ENCODE assay signal across 19 cellular contexts in genomic region chr17:73823684-73824083, GRCh38.
"Had no signal": no experiment of that assay in that cellular context is flagged by ENCODE, and none has a peak within 500 bp of the region (broad histone marks: within the 10 kb centered on the region; RNA-seq: fewer than 3 reads in every experiment).

No MANE protein-coding gene starts in this region.

- H3K9me3 ChIP-seq: esophagus squamous epithelium, mucosa of descending colon, ovary, thyroid gland had no signal

- H3K4me3 Mint-ChIP-seq: activated naive CD8-positive, alpha-beta T cell treated with anti-CD3 and anti-CD28 coated beads for 36 hours; naive B cell; stimulated activated naive B cell treated with anti-CD40 and anti-IgM and Interleukin-4, amounts not matched to agents 10 μg/mL and 1 μg/mL and 100 μg/mL, for 72 hours had no signal

- DNase-seq: activated CD8-positive, alpha-beta memory T cell treated with anti-CD3 and anti-CD28 coated beads, Interleukin-2, amount 50 U/mL, for 4 hours; activated gamma-delta T cell treated with Interleukin-2 at 50 U/mL for 16 hours; activated naive CD8-positive, alpha-beta T cell treated with anti-CD3 and anti-CD28 coated beads for 36 hours; activated T-cell treated with anti-CD3 and anti-CD28 coated beads, Interleukin-2, amount 50 U/mL, for 48 hours; amniotic stem cell; dermis blood vessel endothelial cell; effector memory CD4-positive, alpha-beta T cell; esophagus squamous epithelium; left cardiac atrium; mesenchymal stem cell; mucosa of descending colon; naive B cell; ovary; spleen; stimulated activated CD4-positive, alpha-beta T cell treated with anti-CD3 and anti-CD28 coated beads, Interleukin-4, amount 100 ng/mL, for 4 hours; stimulated activated naive B cell treated with anti-CD40 and anti-IgM and Interleukin-4, amounts not matched to agents 10 μg/mL and 1 μg/mL and 100 μg/mL, for 72 hours; thyroid gland had no signal

- ATAC-seq: left cardiac atrium; mucosa of descending colon; sciatic nerve; stimulated activated naive B cell treated with anti-CD40 and anti-IgM and Interleukin-4, amounts not matched to agents 10 μg/mL and 1 μg/mL and 100 μg/mL, for 72 hours had no signal

- H3K4me3 ChIP-seq: esophagus squamous epithelium, hepatocyte, mucosa of descending colon, ovary, spleen, thyroid gland had no signal

- H3K36me3 ChIP-seq: esophagus squamous epithelium, ovary, spleen, thyroid gland had no signal

- H3K27ac Mint-ChIP-seq: activated naive CD8-positive, alpha-beta T cell treated with anti-CD3 and anti-CD28 coated beads for 36 hours; naive B cell; stimulated activated naive B cell treated with anti-CD40 and anti-IgM and Interleukin-4, amounts not matched to agents 10 μg/mL and 1 μg/mL and 100 μg/mL, for 72 hours had no signal

- H3K27ac ChIP-seq: esophagus squamous epithelium, hepatocyte, ovary, spleen, thyroid gland had no signal

- H3K27me3 ChIP-seq: ovary, thyroid gland had no signal

- H3K36me3 Mint-ChIP-seq: activated naive CD8-positive, alpha-beta T cell treated with anti-CD3 and anti-CD28 coated beads for 36 hours; stimulated activated naive B cell treated with anti-CD40 and anti-IgM and Interleukin-4, amounts not matched to agents 10 μg/mL and 1 μg/mL and 100 μg/mL, for 72 hours had no signal

- H3K4me1 Mint-ChIP-seq: naive B cell; stimulated activated naive B cell treated with anti-CD40 and anti-IgM and Interleukin-4, amounts not matched to agents 10 μg/mL and 1 μg/mL and 100 μg/mL, for 72 hours had no signal
